ENCODE assay signal across 8 cellular contexts in the genomic region with DNA sequence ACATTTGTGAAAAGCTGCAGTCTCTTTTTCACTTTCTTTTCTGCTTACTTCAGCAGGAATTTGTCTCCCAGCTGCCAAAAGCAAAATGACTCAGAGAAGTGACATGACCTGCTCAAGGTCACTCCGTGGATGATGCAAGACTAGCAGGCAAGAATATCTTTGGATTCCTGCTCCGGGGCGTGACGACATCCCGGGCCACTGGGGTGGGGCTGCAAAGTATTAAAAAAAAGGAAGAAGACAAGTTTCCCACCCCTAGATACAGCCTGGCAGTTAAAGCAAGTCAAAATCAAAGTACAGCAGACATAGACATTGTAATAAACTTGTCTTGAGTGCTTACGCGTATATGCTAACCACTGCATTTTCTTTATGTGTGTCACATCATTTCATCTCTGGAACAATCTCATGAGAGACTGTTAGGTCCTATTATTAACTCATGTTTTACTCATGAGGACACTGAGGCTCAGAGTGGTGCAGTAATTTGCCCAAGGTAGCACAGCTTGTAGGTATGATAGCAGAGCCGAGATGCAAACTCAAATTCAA.
DNase-seq lines count a peak whose midpoint lies in the region; ATAC-seq and TF ChIP-seq lines count a peak whose summit lies in the region.

No MANE protein-coding gene starts in this region.

- H3K79me2 ChIP-seq in SK-N-SH (ENCODE audit: insufficient read depth) (no peaks in the 10 kb centered on the region), fibroblast of lung (ENCODE audit: control insufficient read depth, insufficient read depth, low read length) (no peaks in the 10 kb centered on the region)

- H3K4me3 ChIP-seq in SK-N-SH (ENCODE audit: low read depth in 2 of 2, low read length in 1 of 2) (no peak overlapping the region), fibroblast of lung (replicated peaks in 1 of 4; ENCODE audit: control extremely low read depth in 1 of 4, insufficient read depth in 1 of 4, low read depth in 3 of 4, low read length in 4 of 4) (no peak overlapping the region)

- TF ChIP-seq EP300 in SK-N-SH (IDR thresholded peaks at IDR 0.05; ENCODE audit: borderline replicate concordance in 1 of 2, low read depth in 1 of 2, low read length in 1 of 2), result peak in 1 of 2 experiments; percentile 57; a peak in 1 of 4 replicates

- no peaks in the 10 kb centered on the region for H3K9me2 ChIP-seq in SK-N-SH

- H3F3A ChIP-seq in SK-N-SH (replicated peaks; ENCODE audit: insufficient read depth), result no peaks in the 10 kb centered on the region

- 28% methylated on average over 8 of the region's 8 CpGs for WGBS in SK-N-SH (ENCODE audit: low lambda C conversion rate)

- H3K9me3 Mint-ChIP-seq in activated T-cell treated with anti-CD3 and anti-CD28 coated beads, Interleukin-2, amount 50 U/mL, for 24 hours, result peaks cover 3% of the 10 kb centered on the region

- no peak for DNase-seq in activated T-cell treated with anti-CD3 and anti-CD28 coated beads, Interleukin-2, amount 50 U/mL, for 24 hours
- no peak for DNase-seq in activated T-cell treated with anti-CD3 and anti-CD28 coated beads, Interleukin-2, amount 50 U/mL, for 1 hour
- DNase-seq in SK-N-SH (no peak), fibroblast of lung (ENCODE audit: low read depth in 2 of 2) (peak; percentile 95 to 99), posterior vena cava (ENCODE audit: low spot score) (peak; percentile 96), NCI-H2029 (lab: John Stamatoyannopoulos, UW) (no peak)

- H3K27me3 Mint-ChIP-seq in activated T-cell treated with anti-CD3 and anti-CD28 coated beads, Interleukin-2, amount 50 U/mL, for 24 hours, result no peaks in the 10 kb centered on the region

- CTCF ChIA-PET in SK-N-SH (lab: Yijun Ruan, JAX), result interaction anchor here (0.6 kb wide), 1 partner anchor 378 kb away, joined by 3 read pairs; no protein-coding TSS in a partner anchor

- no peak for TF ChIP-seq CTCF in SK-N-SH (IDR thresholded peaks at IDR 0.05)
- TF ChIP-seq CTCF in fibroblast of lung (conservative IDR thresholded peaks at IDR 0.05 in 1 of 2, IDR thresholded peaks at IDR 0.05 in 1 of 2; ENCODE audit: low read depth in 1 of 2, low read length in 2 of 2), result no peak

- H3K27ac ChIP-seq in SK-N-SH (ENCODE audit: low read depth in 2 of 2, low read length in 1 of 2) (peak overlapping the region in 1 of 2 experiments; percentile 7; a peak in 2 of 4 replicates), fibroblast of lung (ENCODE audit: insufficient read depth, low read length) (peak overlapping the region; percentile 1)

- H3K4me1 Mint-ChIP-seq in activated T-cell treated with anti-CD3 and anti-CD28 coated beads, Interleukin-2, amount 50 U/mL, for 24 hours (ENCODE audit: low read depth), result peaks cover 62% of the 10 kb centered on the region

- H3K9ac ChIP-seq in SK-N-SH (no peak overlapping the region), fibroblast of lung (ENCODE audit: insufficient read depth, low read length) (no peak overlapping the region)

- no peaks in the 10 kb centered on the region for H3K27me3 ChIP-seq in SK-N-SH (ENCODE audit: insufficient read depth)
- H3K27me3 ChIP-seq in fibroblast of lung (ENCODE audit: control insufficient read depth, insufficient read depth, low read length), result no peaks in the 10 kb centered on the region

- H3K9me3 ChIP-seq in SK-N-SH (no peaks in the 10 kb centered on the region), fibroblast of lung (ENCODE audit: control insufficient read depth, insufficient read depth, low read depth, low read length) (no peaks in the 10 kb centered on the region)

- H4K20me1 ChIP-seq in SK-N-SH (ENCODE audit: insufficient read depth) (no peaks in the 10 kb centered on the region), fibroblast of lung (ENCODE audit: control insufficient read depth, extremely low read depth, insufficient read depth, low read length) (no peaks in the 10 kb centered on the region)

- H3K36me3 ChIP-seq in SK-N-SH (replicated peaks in 1 of 2; ENCODE audit: control insufficient read depth in 1 of 2, insufficient read depth in 2 of 2, low read length in 1 of 2), result no peaks in the 10 kb centered on the region
- no peaks in the 10 kb centered on the region for H3K36me3 ChIP-seq in fibroblast of lung (ENCODE audit: control insufficient read depth, insufficient read depth, low read length)

- intact Hi-C loops in posterior vena cava (cut with DNase I), result no loop called here

- H3K4me3 Mint-ChIP-seq in activated T-cell treated with anti-CD3 and anti-CD28 coated beads, Interleukin-2, amount 50 U/mL, for 24 hours, result no peak overlapping the region

- ATAC-seq in HG03135 (IDR thresholded peaks at IDR 0.05; ENCODE audit: unreplicated experiment) (no peak), GM21528 (IDR thresholded peaks at IDR 0.05; ENCODE audit: low FRiP score, unreplicated experiment) (no peak)

- H3K4me1 ChIP-seq in SK-N-SH (ENCODE audit: control insufficient read depth in 1 of 2, insufficient read depth in 2 of 2, low read depth in 1 of 2, low read length in 1 of 2) (peaks cover 0 to 12% of the 10 kb centered on the region in 2 experiments; a peak in 1 of 4 replicates), fibroblast of lung (ENCODE audit: control insufficient read depth, extremely low read depth, insufficient read depth, low read length) (peaks cover 30% of the 10 kb centered on the region)

- no peak for TF ChIP-seq RAD21 in SK-N-SH (IDR thresholded peaks at IDR 0.05; ENCODE audit: low read length)

- H2AFZ ChIP-seq in SK-N-SH (ENCODE audit: low read depth) (0 out of 2 replicates have a peak overlapping the region, but pooled peaks have one; percentile 49), fibroblast of lung (ENCODE audit: low read length) (no peak overlapping the region)

- peak overlapping the region; percentile 29 for H3K4me2 ChIP-seq in SK-N-SH
- peak overlapping the region; percentile 72 for H3K4me2 ChIP-seq in fibroblast of lung (ENCODE audit: extremely low read depth, insufficient read depth, low read length)

- H3K36me3 Mint-ChIP-seq in activated T-cell treated with anti-CD3 and anti-CD28 coated beads, Interleukin-2, amount 50 U/mL, for 24 hours (ENCODE audit: low read depth), result no peaks in the 10 kb centered on the region

- H3K27ac Mint-ChIP-seq in activated T-cell treated with anti-CD3 and anti-CD28 coated beads, Interleukin-2, amount 50 U/mL, for 24 hours, result peak overlapping the region; percentile 77

- POLR2A ChIA-PET in SK-N-SH (lab: Yijun Ruan, JAX), result no interaction called here

TF ChIP-seq in SK-N-SH, 30 proteins besides CTCF, POLR2A, EP300 and RAD21 (continues in another document):
- TF ChIP-seq USF2 (IDR thresholded peaks at IDR 0.05; ENCODE audit: borderline replicate concordance, low read depth, low read length) (no peak), FOSL2 (IDR thresholded peaks at IDR 0.05; ENCODE audit: borderline replicate concordance, low read depth) (peak; percentile 70; the same call in 1 of the 2 replicates), GATA2 (CRISPR knock-in tag; IDR thresholded peaks at IDR 0.05) (no peak), MXI1 (IDR thresholded peaks at IDR 0.05; ENCODE audit: low read depth, low read length) (no peak), RCOR1 (IDR thresholded peaks at IDR 0.05; ENCODE audit: low read length) (no peak), RXRA (IDR thresholded peaks at IDR 0.05; ENCODE audit: borderline replicate concordance, low read depth) (peak; percentile 49; the same call in 1 of the 2 replicates), ZBTB33 (IDR thresholded peaks at IDR 0.05; ENCODE audit: borderline replicate concordance, low read depth) (0 out of 2 replicates have a peak, but pooled peaks have one; percentile 18), NRF1 (IDR thresholded peaks at IDR 0.05; ENCODE audit: low read depth, low read length) (no peak), JUND (IDR thresholded peaks at IDR 0.05) (peak; percentile 48; the same call in 1 of the 2 replicates), RFX5 (IDR thresholded peaks at IDR 0.05; ENCODE audit: low read length) (no peak), FOXJ3 (CRISPR knock-in tag; IDR thresholded peaks at IDR 0.05) (no peak), POLR2AphosphoS5 (IDR thresholded peaks at IDR 0.05; ENCODE audit: low read depth, low read length) (no peak; the same call in 1 of the 2 replicates), CHD2 (IDR thresholded peaks at IDR 0.05; ENCODE audit: low read length, partially characterized antibody) (no peak), TEAD4 (IDR thresholded peaks at IDR 0.05; ENCODE audit: borderline replicate concordance, insufficient read depth) (peak; percentile 36; the same call in 1 of the 2 replicates), EZH2phosphoT487 (IDR thresholded peaks at IDR 0.05; ENCODE audit: borderline replicate concordance, low read depth) (no peak)
- TF ChIP-seq, protein P1, sequence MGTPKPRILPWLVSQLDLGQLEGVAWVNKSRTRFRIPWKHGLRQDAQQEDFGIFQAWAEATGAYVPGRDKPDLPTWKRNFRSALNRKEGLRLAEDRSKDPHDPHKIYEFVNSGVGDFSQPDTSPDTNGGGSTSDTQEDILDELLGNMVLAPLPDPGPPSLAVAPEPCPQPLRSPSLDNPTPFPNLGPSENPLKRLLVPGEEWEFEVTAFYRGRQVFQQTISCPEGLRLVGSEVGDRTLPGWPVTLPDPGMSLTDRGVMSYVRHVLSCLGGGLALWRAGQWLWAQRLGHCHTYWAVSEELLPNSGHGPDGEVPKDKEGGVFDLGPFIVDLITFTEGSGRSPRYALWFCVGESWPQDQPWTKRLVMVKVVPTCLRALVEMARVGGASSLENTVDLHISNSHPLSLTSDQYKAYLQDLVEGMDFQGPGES (IDR thresholded peaks at IDR 0.05; ENCODE audit: low read depth, low read length), result no peak

Comparison
In these comparisons a context has a peak if more than half of its experiments do, and no peak if none do; other contexts are left out.
1. DNase-seq: peak in fibroblast of lung (2 of 2) and posterior vena cava (single experiment); none in activated T-cell treated with anti-CD3 and anti-CD28 coated beads, Interleukin-2, amount 50 U/mL, for 24 hours (single experiment), activated T-cell treated with anti-CD3 and anti-CD28 coated beads, Interleukin-2, amount 50 U/mL, for 1 hour (single experiment), SK-N-SH (single experiment) and NCI-H2029 (single experiment).